ENCODE assay signal across 11 cellular contexts in the genomic region with DNA sequence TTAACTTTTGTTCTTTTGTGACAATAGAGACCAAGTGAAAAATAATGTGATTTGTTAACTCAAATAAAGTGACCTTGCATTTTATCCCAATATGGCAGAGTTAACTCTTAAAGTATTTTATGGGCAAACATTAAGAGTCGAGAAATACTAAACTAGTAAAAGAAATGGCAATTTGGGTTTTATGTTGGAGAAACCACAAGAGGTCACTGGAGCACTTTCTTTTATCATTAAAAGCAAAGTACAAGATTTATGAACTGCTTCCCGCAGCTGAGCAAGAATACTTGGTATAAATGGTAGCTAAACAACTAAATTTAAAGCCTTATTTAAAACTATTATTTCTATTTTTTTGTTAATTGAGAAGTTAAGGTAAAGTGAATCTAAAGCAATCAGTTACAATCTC. TPM values are rescaled to one million over a fixed set of nuclear protein-coding genes. Genes with fewer than 3 reads are reported as not detected.
DNase-seq lines count a peak whose midpoint lies in the region; ATAC-seq and TF ChIP-seq lines count a peak whose summit lies in the region.
"Had no signal": no experiment of that assay in that cellular context is flagged by ENCODE, and none has a peak within 500 bp of the region (broad histone marks: within the 10 kb centered on the region; RNA-seq: fewer than 3 reads in every experiment).

No MANE protein-coding gene starts in this region.

- POLR2A ChIA-PET in Panc1 (lab: Charles Lee) = no interaction called here

- no peak overlapping the region for H3K27ac Mint-ChIP-seq in stimulated activated effector memory CD8-positive, alpha-beta T cell treated with anti-CD3 and anti-CD28 coated beads, Interleukin-12 subunit alpha, Interleukin-12 subunit beta, amount 100 ng/mL, for 72 hours

- H3K36me3 ChIP-seq in Panc1 (ENCODE audit: control insufficient read depth, insufficient read depth, low read length) (no peaks in the 10 kb centered on the region; the same call in 1 of the 2 replicates), testis (ENCODE audit: low read depth, missing control alignments) (no peaks in the 10 kb centered on the region)

- H3K27me3 ChIP-seq in Panc1 (ENCODE audit: control insufficient read depth, insufficient read depth, low read length) (no peaks in the 10 kb centered on the region), foreskin keratinocyte (no peaks in the 10 kb centered on the region), testis (no peaks in the 10 kb centered on the region)

- H3K4me3 Mint-ChIP-seq in stimulated activated effector memory CD8-positive, alpha-beta T cell treated with anti-CD3 and anti-CD28 coated beads, Interleukin-12 subunit alpha, Interleukin-12 subunit beta, amount 100 ng/mL, for 72 hours = no peak overlapping the region

- whole genome bisulfite sequencing in testis, 2 donors = 33% methylated on average over 2 of the region's 2 CpGs

- H3K4me3 ChIP-seq in Panc1 (ENCODE audit: low read depth in 2 of 2, low read length in 2 of 2) (no peak overlapping the region), testis (no peak overlapping the region)

- peak; percentile 43; the same call in 1 of the 2 replicates for TF ChIP-seq CTCF in Panc1 (IDR thresholded peaks at IDR 0.05)
- peak; percentile 64 for TF ChIP-seq CTCF in foreskin keratinocyte (conservative IDR thresholded peaks at IDR 0.05)
- peak in 2 of 3 experiments; percentile 19 to 30 for TF ChIP-seq CTCF in testis (IDR thresholded peaks at IDR 0.05)

- intact Hi-C loops in Panc1 (cut with micrococcal nuclease; ENCODE audit: unreplicated experiment) (loop anchor here (1.0 kb wide), 1 partner anchor 142 kb away; no protein-coding TSS in a partner anchor), testis (cut with DNase I; ENCODE audit: low total_unique reads) (loop anchor here (5.0 kb wide), 1 partner anchor 144 kb away; no protein-coding TSS in a partner anchor)

- H3K9me3 ChIP-seq in Panc1 (ENCODE audit: control insufficient read depth, insufficient read depth, low read depth, low read length) (no peaks in the 10 kb centered on the region), testis (no peaks in the 10 kb centered on the region)

- H3K4me1 ChIP-seq in Panc1 (ENCODE audit: control insufficient read depth, insufficient read depth, low read length) = no peaks in the 10 kb centered on the region
- no peaks in the 10 kb centered on the region for H3K4me1 ChIP-seq in foreskin keratinocyte
- no peaks in the 10 kb centered on the region for H3K4me1 ChIP-seq in testis

- H3K9me3 Mint-ChIP-seq in stimulated activated effector memory CD8-positive, alpha-beta T cell treated with anti-CD3 and anti-CD28 coated beads, Interleukin-12 subunit alpha, Interleukin-12 subunit beta, amount 100 ng/mL, for 72 hours = no peaks in the 10 kb centered on the region

- no peak for ATAC-seq in Panc1
- no peak for ATAC-seq in foreskin keratinocyte
- ATAC-seq in GM21360 (IDR thresholded peaks at IDR 0.05; ENCODE audit: unreplicated experiment) = no peak
- ATAC-seq in stimulated activated effector memory CD8-positive, alpha-beta T cell treated with anti-CD3 and anti-CD28 coated beads, Interleukin-12 subunit alpha, Interleukin-12 subunit beta, amount 100 ng/mL, for 72 hours = no peak

- H3K4me1 Mint-ChIP-seq in stimulated activated effector memory CD8-positive, alpha-beta T cell treated with anti-CD3 and anti-CD28 coated beads, Interleukin-12 subunit alpha, Interleukin-12 subunit beta, amount 100 ng/mL, for 72 hours = no peaks in the 10 kb centered on the region

- no peaks in the 10 kb centered on the region for H3K36me3 Mint-ChIP-seq in stimulated activated effector memory CD8-positive, alpha-beta T cell treated with anti-CD3 and anti-CD28 coated beads, Interleukin-12 subunit alpha, Interleukin-12 subunit beta, amount 100 ng/mL, for 72 hours

- H3K27ac ChIP-seq in Panc1 (ENCODE audit: low read length) = no peak overlapping the region
- H3K27ac ChIP-seq in foreskin keratinocyte = no peak overlapping the region
- H3K27ac ChIP-seq in testis = no peak overlapping the region
- H3K27ac ChIP-seq: HL-60 had no signal

- peak; percentile 6 for DNase-seq in NCI-H2227 (lab: John Stamatoyannopoulos, UW; ENCODE audit: unreplicated experiment)
- no peak for DNase-seq in NCI-H2227 treated with DMSO at 0.1 percent for 48 hours (lab: John Stamatoyannopoulos, UW)
- DNase-seq in Panc1 (ENCODE audit: low read depth, low spot score) = peak; percentile 22
- peak in 1 of 2 donors; percentile 23 for DNase-seq in foreskin keratinocyte
- DNase-seq in testis = no peak
- DNase-seq in activated CD4-positive, alpha-beta T cell treated with anti-CD3 and anti-CD28 coated beads for 48 hours = no peak
- no peak for DNase-seq in stimulated activated effector memory CD8-positive, alpha-beta T cell treated with anti-CD3 and anti-CD28 coated beads, Interleukin-12 subunit alpha, Interleukin-12 subunit beta, amount 100 ng/mL, for 72 hours (ENCODE audit: low spot score in 2 of 2)
- DNase-seq: activated T-cell treated with anti-CD3 and anti-CD28 coated beads for 4 hours, C1 segment of cervical spinal cord had no signal

- TF ChIP-seq POLR2A in testis (IDR thresholded peaks at IDR 0.05) = no peak

- CTCF ChIA-PET in Panc1 (lab: Charles Lee) = interaction anchor here (2.3 kb wide), 1 partner anchor 142 kb away, joined by 19 read pairs; no protein-coding TSS in a partner anchor

- BruUV-seq in Panc1 (replicated peaks; lab: Mats Ljungman, UMichigan) = no TSS peak

- in situ Hi-C loops in Panc1 (cut with HindIII; ENCODE audit: low pct_unique_long_range_greater_than_20kb, low sequenced_read_pairs) = no loop called here

RNA-seq across cellular contexts. Expression of a gene that starts 33.5 kb away (rescaled TPM):
- total RNA-seq in Panc1 (2021; ENCODE audit: unreplicated experiment) (20.4 TPM), foreskin keratinocyte (8.8 and 9.9 TPM in 2 replicates), testis (10 to 100 TPM; 19.2 to 25.1 TPM)
- polyA plus RNA-seq in Panc1 (2012; ENCODE audit: insufficient read length) = 9.1 TPM
- polyA plus RNA-seq in foreskin keratinocyte (1.7 and 2.0 TPM in 2 replicates), testis (ENCODE audit: insufficient read depth, low read depth, low replicate concordance) (14.0 TPM)

Comparison
In these comparisons a context has a peak if more than half of its experiments do, and no peak if none do; other contexts are left out.
1. DNase-seq: peak in NCI-H2227 (single experiment) and Panc1 (single experiment); none in NCI-H2227 treated with DMSO at 0.1 percent for 48 hours (single experiment), testis (single experiment), activated CD4-positive, alpha-beta T cell treated with anti-CD3 and anti-CD28 coated beads for 48 hours (single experiment) and stimulated activated effector memory CD8-positive, alpha-beta T cell treated with anti-CD3 and anti-CD28 coated beads, Interleukin-12 subunit alpha, Interleukin-12 subunit beta, amount 100 ng/mL, for 72 hours (0 of 2).
2. Peak in every context shown above with its lines, with median percentiles within 50 percentile points of each other: CTCF ChIP-seq.